17 cellular contexts compared by ENCODE assay signal in the genomic region with DNA sequence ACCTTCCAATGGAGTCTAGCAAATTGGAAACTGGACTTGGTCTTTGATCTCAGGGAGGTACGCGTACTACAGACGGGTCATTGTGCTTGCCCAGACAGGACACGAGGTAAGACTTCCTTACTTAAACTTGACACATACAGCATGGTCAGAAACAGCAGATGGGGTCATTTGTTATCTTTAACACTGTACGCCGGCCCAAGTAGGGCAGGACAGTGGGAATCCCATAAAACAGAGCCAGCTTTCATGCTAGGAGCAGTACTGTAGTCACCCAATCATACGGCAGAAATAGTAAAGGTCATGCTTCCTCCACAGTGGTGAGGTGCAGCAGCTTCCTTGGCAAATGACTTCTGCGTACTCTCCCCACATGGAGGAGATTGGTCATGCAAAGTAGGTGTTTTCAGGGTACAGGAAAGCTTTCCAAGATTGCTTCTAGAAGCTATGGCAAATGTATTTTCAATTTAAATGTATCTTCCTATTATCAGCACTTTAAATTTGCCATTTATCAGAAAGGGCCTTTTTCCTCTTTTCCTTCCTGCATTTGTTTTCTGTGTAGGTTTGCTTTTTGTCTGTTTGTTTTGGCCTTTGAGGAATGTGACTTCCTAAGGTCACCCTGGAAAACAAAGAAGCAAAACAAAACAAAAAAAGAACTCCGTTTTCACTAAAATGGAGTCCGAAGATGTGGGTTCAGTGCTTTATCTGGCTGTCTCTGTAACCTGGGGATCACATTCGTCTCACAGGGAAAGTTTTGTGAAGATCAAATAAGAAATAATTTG.
DNase-seq lines count a peak whose midpoint lies in the region; ATAC-seq, FAIRE-seq and TF ChIP-seq lines count a peak whose summit lies in the region.
"Had no signal": no experiment of that assay in that cellular context is flagged by ENCODE, and none has a peak within 500 bp of the region (broad histone marks: within the 10 kb centered on the region; RNA-seq: fewer than 3 reads in every experiment).

No MANE protein-coding gene starts in this region.

- TF ChIP-seq RAD21 in K562 (CRISPR knock-in tag; conservative IDR thresholded peaks at IDR 0.05 in 1 of 2, IDR thresholded peaks at IDR 0.05 in 1 of 2) = no peak

- DNase-seq in Calu3 (peak; percentile 57), K562 (ENCODE audit: extremely low read depth in 1 of 4, low spot score in 3 of 4) (peak in 1 of 4 experiments; percentile 56), left ventricle myocardium superior (no peak), neural progenitor cell (ENCODE audit: low spot score) (peak; percentile 16), cerebellar cortex (ENCODE audit: low spot score) (no peak)
- DNase-seq in stimulated activated naive CD4-positive, alpha-beta T cell (lab: John Stamatoyannopoulos, UW) = no peak
- DNase-seq: activated CD8-positive, alpha-beta memory T cell treated with anti-CD3 and anti-CD28 coated beads, Interleukin-2, amount 50 U/mL, for 4 hours; adrenal gland; NCI-H1092; stimulated activated CD4-positive, alpha-beta T cell treated with anti-CD3 and anti-CD28 coated beads, Interleukin-12 subunit alpha, Interleukin-12 subunit beta, amount 100 ng/mL, for 4 hours; SW 1271 had no signal

- H3K9me1 ChIP-seq in K562 (ENCODE audit: control insufficient read depth, insufficient read depth, low read length) = no peaks in the 10 kb centered on the region

- H3K27ac Mint-ChIP-seq in Calu3 (ENCODE audit: unreplicated experiment) (peak overlapping the region; percentile 92), neural progenitor cell (peak overlapping the region; percentile 98)
- H3K27ac Mint-ChIP-seq: dendritic cell treated with granulocyte-macrophage colony-stimulating factor and Interleukin-4, amounts not matched to agents 40 ng/mL and 50 ng/mL, for 4 days had no signal

- no peak for TF ChIP-seq POLR2A in K562 (conservative IDR thresholded peaks at IDR 0.05)

- H3F3A ChIP-seq in neural progenitor cell (ENCODE audit: low read depth) = peaks cover 8% of the 10 kb centered on the region

- H3K36me3 Mint-ChIP-seq in Calu3 (ENCODE audit: insufficient read depth, unreplicated experiment) = peaks cover 28% of the 10 kb centered on the region
- no peaks in the 10 kb centered on the region for H3K36me3 Mint-ChIP-seq in neural progenitor cell

- TF ChIP-seq CTCF in Calu3 (IDR thresholded peaks at IDR 0.05; ENCODE audit: unreplicated experiment) (no peak), K562 (IDR thresholded peaks at IDR 0.05 in 2 of 3, conservative IDR thresholded peaks at IDR 0.05 in 1 of 3; ENCODE audit: insufficient read depth in 2 of 3, low read depth in 1 of 3, low read length in 3 of 3) (no peak), neural progenitor cell (IDR thresholded peaks at IDR 0.05) (no peak)

- no peak for FAIRE-seq in K562 (lab: Jason Lieb, UNC)
- FAIRE-seq: D721Med, frontal cortex had no signal

- H3K9ac ChIP-seq in K562 (ENCODE audit: insufficient read depth in 1 of 2, low read depth in 2 of 2, low read length in 2 of 2) = no peak overlapping the region
- H3K9ac ChIP-seq in neural progenitor cell = no peak overlapping the region

- H3K27me3 ChIP-seq in K562 (ENCODE audit: control insufficient read depth in 2 of 2, insufficient read depth in 2 of 2, low read length in 2 of 2) (no peaks in the 10 kb centered on the region), neural progenitor cell (no peaks in the 10 kb centered on the region)
- H3K27me3 ChIP-seq: adrenal gland had no signal

- H3K4me3 Mint-ChIP-seq in Calu3 (ENCODE audit: low read depth, unreplicated experiment) (peak overlapping the region; percentile 47), neural progenitor cell (peak overlapping the region; percentile 16)
- H3K4me3 Mint-ChIP-seq: dendritic cell treated with granulocyte-macrophage colony-stimulating factor and Interleukin-4, amounts not matched to agents 40 ng/mL and 50 ng/mL, for 4 days had no signal

- POLR2A ChIA-PET in K562 (lab: Yijun Ruan, JAX) = no interaction called here

- in situ Hi-C loops in K562 (cut with MboI) = no loop called here

- H3K4me3 ChIP-seq in K562 = no peak overlapping the region
- H3K4me3 ChIP-seq in neural progenitor cell = no peak overlapping the region
- H3K4me3 ChIP-seq: adrenal gland, thoracic aorta had no signal

- H3K4me1 Mint-ChIP-seq in Calu3 (ENCODE audit: low read depth, unreplicated experiment) (peaks cover 73% of the 10 kb centered on the region), neural progenitor cell (peaks cover 52% of the 10 kb centered on the region)

- H3K9me3 Mint-ChIP-seq in Calu3 (ENCODE audit: low read depth, unreplicated experiment) = peaks cover 2% of the 10 kb centered on the region
- H3K9me3 Mint-ChIP-seq in neural progenitor cell = no peaks in the 10 kb centered on the region
- H3K9me3 Mint-ChIP-seq: dendritic cell treated with granulocyte-macrophage colony-stimulating factor and Interleukin-4, amounts not matched to agents 40 ng/mL and 50 ng/mL, for 4 days had no signal

- H3K79me2 ChIP-seq in K562 (ENCODE audit: control insufficient read depth, insufficient read depth, low read length) = no peaks in the 10 kb centered on the region
- H3K79me2 ChIP-seq in neural progenitor cell (ENCODE audit: low read depth) = no peaks in the 10 kb centered on the region

- H3K27ac ChIP-seq in K562 (ENCODE audit: extremely low read depth, low read depth, low read length) = peak overlapping the region; percentile 26; the same call in 1 of the 3 replicates
- no peak overlapping the region for H3K27ac ChIP-seq in neural progenitor cell
- H3K27ac ChIP-seq: adrenal gland, thoracic aorta had no signal

- intact Hi-C loops in Calu3 (cut with micrococcal nuclease; ENCODE audit: unreplicated experiment) (loop anchor here (2.0 kb wide), 1 partner anchor 145 kb away; no protein-coding TSS in a partner anchor), K562 (cut with micrococcal nuclease) (no loop called here), left ventricle myocardium superior (cut with micrococcal nuclease) (no loop called here)

- CTCF ChIA-PET in Calu3 (lab: Charles Lee) = interaction anchor here (0.7 to 1.7 kb wide), 5 partner anchors 18 to 46 kb away, joined by 3 to 5 read pairs (median 4); no protein-coding TSS in a partner anchor
- CTCF ChIA-PET in K562 (lab: Yijun Ruan, JAX; ENCODE audit: low intra/inter-chr PET ratio) = no interaction called here

- H3K27me3 Mint-ChIP-seq in Calu3 (ENCODE audit: unreplicated experiment) = no peaks in the 10 kb centered on the region
- H3K27me3 Mint-ChIP-seq in neural progenitor cell (ENCODE audit: insufficient read depth, low read depth) = peaks cover 4% of the 10 kb centered on the region

- TSS peak; percentile 79 for BruUV-seq in Calu3 (replicated peaks; lab: Mats Ljungman, UMichigan)
- no TSS peak for BruUV-seq in K562 (replicated peaks; lab: Mats Ljungman, UMichigan)

- 7% methylated on average over 11 of the region's 11 CpGs for WGBS in K562 (ENCODE audit: insufficient coverage, low coverage, missing lambda C conversion rate)

- H3K36me3 ChIP-seq in K562 (ENCODE audit: control insufficient read depth, insufficient read depth, low read length) (no peaks in the 10 kb centered on the region), neural progenitor cell (no peaks in the 10 kb centered on the region)
- H3K36me3 ChIP-seq: adrenal gland, thoracic aorta had no signal

- H4K20me1 ChIP-seq in K562 (replicated peaks; ENCODE audit: control insufficient read depth, insufficient read depth, low read length) (no peaks in the 10 kb centered on the region), neural progenitor cell (ENCODE audit: low read depth) (no peaks in the 10 kb centered on the region)

- no peaks in the 10 kb centered on the region; a peak in 1 of 5 replicates for H3K4me1 ChIP-seq in K562 (replicated peaks in 1 of 2; ENCODE audit: control insufficient read depth in 2 of 2, insufficient read depth in 2 of 2, low read length in 2 of 2)
- H3K4me1 ChIP-seq in neural progenitor cell = peaks cover 42% of the 10 kb centered on the region
- H3K4me1 ChIP-seq: adrenal gland had no signal

- H3K4me2 ChIP-seq in K562 (ENCODE audit: insufficient read depth, low read length) = 0 out of 2 replicates have a peak overlapping the region, but pooled peaks have one; percentile 4
- H3K4me2 ChIP-seq in neural progenitor cell = peak overlapping the region; percentile 4

- no peak for TF ChIP-seq EP300 in K562 (IDR thresholded peaks at IDR 0.05; ENCODE audit: low read length)

- H2AFZ ChIP-seq in K562 (ENCODE audit: low read depth, low read length) (peak overlapping the region; percentile 64), neural progenitor cell (replicated peaks) (peak overlapping the region; percentile 63)

- H3K9me3 ChIP-seq in K562 (replicated peaks; ENCODE audit: control insufficient read depth, insufficient read depth, low read depth, low read length) = no peaks in the 10 kb centered on the region
- H3K9me3 ChIP-seq in neural progenitor cell (ENCODE audit: low read depth) = no peaks in the 10 kb centered on the region
- H3K9me3 ChIP-seq: adrenal gland, thoracic aorta had no signal

- ATAC-seq in K562 (peak; percentile 63), left ventricle myocardium superior (peak; percentile 46), GM19452 (IDR thresholded peaks at IDR 0.05; ENCODE audit: unreplicated experiment) (no peak), HG03159 (IDR thresholded peaks at IDR 0.05; ENCODE audit: unreplicated experiment) (no peak)

Comparison
In these comparisons a context has a peak if more than half of its experiments do, and no peak if none do; other contexts are left out.
1. DNase-seq: peak in Calu3 (single experiment) and neural progenitor cell (single experiment); none in left ventricle myocardium superior (single experiment), cerebellar cortex (single experiment) and stimulated activated naive CD4-positive, alpha-beta T cell (0 of 6).
2. ATAC-seq: peak in K562 (single experiment) and left ventricle myocardium superior (single experiment); none in GM19452 (single experiment) and HG03159 (single experiment).